8 cellular contexts compared by ENCODE assay signal in the genomic region with DNA sequence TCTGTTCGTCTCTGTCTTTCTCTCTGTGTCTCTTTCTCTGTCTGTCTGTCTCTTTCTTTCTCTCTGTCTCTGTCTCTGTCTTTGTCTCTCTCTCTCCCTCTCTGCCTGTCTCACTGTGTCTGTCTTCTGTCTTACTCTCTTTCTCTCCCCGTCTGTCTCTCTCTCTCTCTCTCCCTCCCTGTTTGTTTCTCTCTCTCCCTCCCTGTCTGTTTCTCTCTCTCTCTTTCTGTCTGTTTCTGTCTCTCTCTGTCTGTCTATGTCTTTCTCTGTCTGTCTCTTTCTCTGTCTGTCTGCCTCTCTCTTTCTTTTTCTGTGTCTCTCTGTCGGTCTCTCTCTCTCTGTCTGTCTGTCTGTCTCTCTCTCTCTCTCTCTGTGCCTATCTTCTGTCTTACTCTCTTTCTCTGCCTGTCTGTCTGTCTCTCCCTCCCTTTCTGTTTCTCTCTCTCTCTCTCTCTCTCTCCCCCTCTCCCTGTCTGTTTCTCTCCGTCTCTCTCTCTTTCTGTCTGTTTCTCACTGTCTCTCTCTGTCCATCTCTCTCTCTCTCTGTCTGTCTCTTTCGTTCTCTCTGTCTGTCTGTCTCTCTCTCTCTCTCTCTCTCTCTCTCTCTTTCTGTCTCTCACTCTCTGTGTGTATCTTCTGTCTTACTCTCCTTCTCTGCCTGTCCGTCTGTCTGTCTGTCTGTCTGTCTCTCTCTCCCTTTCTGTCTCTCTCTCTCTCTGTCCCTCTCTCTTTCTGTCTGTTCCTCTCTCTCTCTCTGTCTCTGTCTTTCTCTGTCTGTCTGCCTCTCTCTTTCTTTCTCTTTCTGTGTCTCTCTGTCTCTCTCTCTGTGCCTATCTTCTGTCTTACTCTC.
DNase-seq lines count a peak whose midpoint lies in the region; ATAC-seq and TF ChIP-seq lines count a peak whose summit lies in the region.
"Not testable (repeated sequence)": the region's sequence is repeated elsewhere in the genome, so short reads cannot be mapped to it uniquely, and the experiment has no call there.

No MANE protein-coding gene starts in this region.

- H3K36me3 ChIP-seq in Panc1 (ENCODE audit: control insufficient read depth, insufficient read depth, low read length), result not testable (repeated sequence)

- not testable (repeated sequence) for H3K4me1 ChIP-seq in Panc1 (ENCODE audit: control insufficient read depth, insufficient read depth, low read length)

- not testable (repeated sequence) for H3K27ac Mint-ChIP-seq in CD4-positive, alpha-beta T cell; activated naive CD8-positive, alpha-beta T cell treated with anti-CD3 and anti-CD28 coated beads, Interleukin-2, amount 50 U/mL, for 24 hours; stimulated activated effector memory CD8-positive, alpha-beta T cell treated with anti-CD3 and anti-CD28 coated beads, Interleukin-12 subunit alpha, Interleukin-12 subunit beta, amount 100 ng/mL, for 72 hours

- not testable (repeated sequence) for H3K27me3 ChIP-seq in CD4-positive, alpha-beta T cell (ENCODE audit: control insufficient read depth, insufficient read depth, low read length); Panc1 (ENCODE audit: control insufficient read depth, insufficient read depth, low read length)

- H3K27ac ChIP-seq in CD4-positive, alpha-beta T cell (ENCODE audit: low read depth, low read length); Panc1 (ENCODE audit: low read length): not testable (repeated sequence)

- CTCF ChIA-PET in CD4-positive, alpha-beta T cell (lab: Charles Lee); Panc1 (lab: Charles Lee): not testable (repeated sequence)

- not testable (repeated sequence) for H3K9me3 Mint-ChIP-seq in CD4-positive, alpha-beta T cell; activated naive CD8-positive, alpha-beta T cell treated with anti-CD3 and anti-CD28 coated beads, Interleukin-2, amount 50 U/mL, for 24 hours; stimulated activated effector memory CD8-positive, alpha-beta T cell treated with anti-CD3 and anti-CD28 coated beads, Interleukin-12 subunit alpha, Interleukin-12 subunit beta, amount 100 ng/mL, for 72 hours

- POLR2A ChIA-PET in CD4-positive, alpha-beta T cell (lab: Charles Lee); Panc1 (lab: Charles Lee): not testable (repeated sequence)

- H3K4me3 ChIP-seq in Panc1 (ENCODE audit: low read depth in 2 of 2, low read length in 2 of 2), result not testable (repeated sequence)

- intact Hi-C loops in CD4-positive, alpha-beta T cell (cut with DNase I, micrococcal nuclease); Panc1 (cut with micrococcal nuclease; ENCODE audit: unreplicated experiment): not testable (repeated sequence)

- not testable (repeated sequence) for H3K27me3 Mint-ChIP-seq in CD4-positive, alpha-beta T cell; activated naive CD8-positive, alpha-beta T cell treated with anti-CD3 and anti-CD28 coated beads, Interleukin-2, amount 50 U/mL, for 24 hours

- not testable (repeated sequence) for BruUV-seq in Panc1 (replicated peaks; lab: Mats Ljungman, UMichigan)

- not testable (repeated sequence) for H3K36me3 Mint-ChIP-seq in CD4-positive, alpha-beta T cell (ENCODE audit: low read depth); activated naive CD8-positive, alpha-beta T cell treated with anti-CD3 and anti-CD28 coated beads, Interleukin-2, amount 50 U/mL, for 24 hours (ENCODE audit: low read depth); stimulated activated effector memory CD8-positive, alpha-beta T cell treated with anti-CD3 and anti-CD28 coated beads, Interleukin-12 subunit alpha, Interleukin-12 subunit beta, amount 100 ng/mL, for 72 hours

- peak; percentile 29 for ATAC-seq in CD4-positive, alpha-beta T cell (ENCODE audit: poor library complexity)
- ATAC-seq in GM19467 (IDR thresholded peaks at IDR 0.05; ENCODE audit: unreplicated experiment) (peak; percentile 63), HG02623 (IDR thresholded peaks at IDR 0.05; ENCODE audit: unreplicated experiment) (peak; percentile 47), HG03135 (IDR thresholded peaks at IDR 0.05; ENCODE audit: unreplicated experiment) (peak; percentile 55), Panc1 (peak; percentile 89), left lobe of liver (peak; percentile 77)
- peak; percentile 61 for ATAC-seq in activated naive CD8-positive, alpha-beta T cell treated with anti-CD3 and anti-CD28 coated beads, Interleukin-2, amount 50 U/mL, for 24 hours
- peak; percentile 77 for ATAC-seq in stimulated activated effector memory CD8-positive, alpha-beta T cell treated with anti-CD3 and anti-CD28 coated beads, Interleukin-12 subunit alpha, Interleukin-12 subunit beta, amount 100 ng/mL, for 72 hours

- not testable (repeated sequence) for H3K4me1 Mint-ChIP-seq in CD4-positive, alpha-beta T cell (ENCODE audit: low read depth); activated naive CD8-positive, alpha-beta T cell treated with anti-CD3 and anti-CD28 coated beads, Interleukin-2, amount 50 U/mL, for 24 hours; stimulated activated effector memory CD8-positive, alpha-beta T cell treated with anti-CD3 and anti-CD28 coated beads, Interleukin-12 subunit alpha, Interleukin-12 subunit beta, amount 100 ng/mL, for 72 hours

- in situ Hi-C loops in Panc1 (cut with HindIII; ENCODE audit: low pct_unique_long_range_greater_than_20kb, low sequenced_read_pairs), result not testable (repeated sequence)

- DNase-seq in CD4-positive, alpha-beta T cell; Panc1 (ENCODE audit: low read depth, low spot score); activated naive CD8-positive, alpha-beta T cell treated with anti-CD3 and anti-CD28 coated beads, Interleukin-2, amount 50 U/mL, for 24 hours; left lobe of liver (ENCODE audit: low spot score); stimulated activated effector memory CD8-positive, alpha-beta T cell treated with anti-CD3 and anti-CD28 coated beads, Interleukin-12 subunit alpha, Interleukin-12 subunit beta, amount 100 ng/mL, for 72 hours (ENCODE audit: low spot score in 2 of 2): not testable (repeated sequence)

- not testable (repeated sequence) for TF ChIP-seq CTCF in CD4-positive, alpha-beta T cell (IDR thresholded peaks at IDR 0.05); Panc1 (IDR thresholded peaks at IDR 0.05)

- H3K4me3 Mint-ChIP-seq in CD4-positive, alpha-beta T cell; activated naive CD8-positive, alpha-beta T cell treated with anti-CD3 and anti-CD28 coated beads, Interleukin-2, amount 50 U/mL, for 24 hours; stimulated activated effector memory CD8-positive, alpha-beta T cell treated with anti-CD3 and anti-CD28 coated beads, Interleukin-12 subunit alpha, Interleukin-12 subunit beta, amount 100 ng/mL, for 72 hours: not testable (repeated sequence)

- H3K9me3 ChIP-seq in CD4-positive, alpha-beta T cell (ENCODE audit: control insufficient read depth, low read length); Panc1 (ENCODE audit: control insufficient read depth, insufficient read depth, low read depth, low read length): not testable (repeated sequence)

Comparison
In these comparisons a context has a peak if more than half of its experiments do, and no peak if none do; other contexts are left out.
1. ATAC-seq: peak in every context shown above with its lines; median percentile 89 in Panc1; 77 in left lobe of liver; 77 in stimulated activated effector memory CD8-positive, alpha-beta T cell treated with anti-CD3 and anti-CD28 coated beads, Interleukin-12 subunit alpha, Interleukin-12 subunit beta, amount 100 ng/mL, for 72 hours; 63 in GM19467; 61 in activated naive CD8-positive, alpha-beta T cell treated with anti-CD3 and anti-CD28 coated beads, Interleukin-2, amount 50 U/mL, for 24 hours; 55 in HG03135; 47 in HG02623; 29 in CD4-positive, alpha-beta T cell.